ENCODE assay signal across 8 cellular contexts in the genomic region with DNA sequence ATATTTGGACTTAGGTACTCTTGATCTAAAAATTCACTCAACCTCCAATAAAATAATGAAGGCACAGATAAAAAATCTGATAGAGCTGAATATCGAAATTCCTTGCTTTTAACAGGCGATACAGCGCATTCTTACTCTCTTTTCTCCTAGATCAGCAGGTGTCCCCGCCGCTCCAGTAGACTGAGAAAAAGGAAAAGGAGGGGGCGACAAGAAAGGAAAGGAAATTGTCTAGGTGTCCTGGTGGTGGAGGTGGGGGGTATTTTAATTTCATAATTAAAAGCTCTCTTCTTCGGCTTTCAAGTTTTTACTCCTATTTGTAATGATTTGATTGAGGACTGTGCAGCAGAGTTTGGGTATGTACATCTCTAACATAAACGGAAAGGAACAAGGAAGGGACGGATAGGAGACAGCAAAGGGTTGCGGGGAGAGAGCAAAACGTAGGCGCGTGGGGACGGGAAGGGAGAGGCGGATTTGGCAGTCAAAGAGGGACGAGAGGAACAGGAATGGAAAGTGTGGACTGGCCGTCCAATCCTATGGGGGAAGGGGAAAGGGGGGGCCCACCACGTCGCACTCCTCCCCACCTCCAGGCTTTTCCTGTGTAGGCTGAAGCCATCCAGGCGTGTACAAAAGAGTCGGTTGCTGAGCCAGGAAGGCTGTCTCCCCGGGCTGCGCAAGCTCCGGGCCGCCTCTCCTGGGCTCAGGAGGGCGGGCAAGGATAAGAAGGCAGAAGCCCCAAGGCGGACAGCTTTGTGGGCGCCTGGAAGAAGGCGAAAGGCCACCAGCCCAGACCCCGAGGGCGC.
DNase-seq lines count a peak whose midpoint lies in the region; ATAC-seq, FAIRE-seq and TF ChIP-seq lines count a peak whose summit lies in the region.

No MANE protein-coding gene starts in this region.

- H3K36me3 ChIP-seq in endocrine pancreas (ENCODE audit: control insufficient read depth, insufficient read depth, low read length) = no peaks in the 10 kb centered on the region

- peaks cover 19% of the 10 kb centered on the region for H3K4me1 ChIP-seq in endocrine pancreas (ENCODE audit: control insufficient read depth, insufficient read depth, low read length)

- H3K9ac ChIP-seq in endocrine pancreas (ENCODE audit: control insufficient read depth, insufficient read depth, low read length) = peak overlapping the region; percentile 97

- no peaks in the 10 kb centered on the region for H3K27me3 ChIP-seq in endocrine pancreas (ENCODE audit: control insufficient read depth, insufficient read depth, low read length)

- DNase-seq in AG09309 (ENCODE audit: low read depth) (peak; percentile 51), NCI-H1930 (lab: John Stamatoyannopoulos, UW) (peak; percentile 35 to 47), medulla oblongata (ENCODE audit: extremely low spot score) (peak; percentile 81)
- peak; percentile 2 for DNase-seq in stimulated activated CD8-positive, alpha-beta memory T cell treated with anti-CD3 and anti-CD28 coated beads, Interleukin-7, amount 100 ng/mL, for 24 hours (ENCODE audit: low read depth)

- ATAC-seq in GM18517 (IDR thresholded peaks at IDR 0.05; ENCODE audit: unreplicated experiment) (peak; percentile 21), HG03025 (IDR thresholded peaks at IDR 0.05; ENCODE audit: low FRiP score, unreplicated experiment) (peak; percentile 33)

- peak overlapping the region; percentile 82 for H3K4me3 ChIP-seq in AG09309 (ENCODE audit: control insufficient read depth, low read depth, low read length)
- H3K4me3 ChIP-seq in endocrine pancreas (ENCODE audit: control insufficient read depth, insufficient read depth, low read length) = peak overlapping the region; percentile 92

- H3K9me3 ChIP-seq in endocrine pancreas (ENCODE audit: control insufficient read depth, low read length) = no peaks in the 10 kb centered on the region

- no peak for TF ChIP-seq CTCF in AG09309 (IDR thresholded peaks at IDR 0.05; ENCODE audit: control insufficient read depth, insufficient read depth, low read depth, low read length, missing control alignments)

- peak; percentile 15 for FAIRE-seq in TTC549 (lab: Jason Lieb, UNC)

Comparison
In these comparisons a context has a peak if more than half of its experiments do, and no peak if none do; other contexts are left out.
1. Peak in every context shown above with its lines: DNase-seq, ATAC-seq and H3K4me3 ChIP-seq.
2. DNase-seq: peak in every context shown above with its lines; median percentile 81 in medulla oblongata; 51 in AG09309; 41 in NCI-H1930; 2 in stimulated activated CD8-positive, alpha-beta memory T cell treated with anti-CD3 and anti-CD28 coated beads, Interleukin-7, amount 100 ng/mL, for 24 hours.